ENCODE assay signal across 2 cellular contexts in genomic region chr16:1992475-1993292, GRCh38.
TF ChIP-seq lines count a peak whose summit lies in the region.

No MANE protein-coding gene starts in this region.

TF ChIP-seq in HCT116, 20 proteins besides CTCF, POLR2A, EP300 and RAD21:
- TF ChIP-seq JUND (IDR thresholded peaks at IDR 0.05) (no peak), MAX (IDR thresholded peaks at IDR 0.05) (peak; percentile 68), POLR2AphosphoS5 (IDR thresholded peaks at IDR 0.05; ENCODE audit: low read depth, low read length) (no peak)

TF ChIP-seq in GM12878, 131 proteins besides CTCF, POLR2A, EP300 and RAD21:
- TF ChIP-seq ZBTB33 (IDR thresholded peaks at IDR 0.05) (peak; percentile 48; the same call in 1 of the 2 replicates), BCL11A (IDR thresholded peaks at IDR 0.05; ENCODE audit: low read depth, low read length) (no peak), BHLHE40 (IDR thresholded peaks at IDR 0.05; ENCODE audit: borderline replicate concordance in 1 of 2, low read depth in 2 of 2, low read length in 1 of 2) (peak in 1 of 2 experiments; percentile 14; a peak in 1 of 4 replicates), SREBF2 (IDR thresholded peaks at IDR 0.05; ENCODE audit: low read length) (no peak), YY1 (IDR thresholded peaks at IDR 0.05; ENCODE audit: low read depth, low read length) (0 out of 2 replicates have a peak, but pooled peaks have one; percentile 6), RAD51 (IDR thresholded peaks at IDR 0.05) (no peak), FOXM1 (IDR thresholded peaks at IDR 0.05; ENCODE audit: low read depth, low read length) (no peak), NKRF (conservative IDR thresholded peaks at IDR 0.05) (no peak), GATAD2B (conservative IDR thresholded peaks at IDR 0.05; ENCODE audit: low read depth) (peak; percentile 73), CHD1 (IDR thresholded peaks at IDR 0.05; ENCODE audit: low read depth, low read length) (no peak), SMARCA5 (IDR thresholded peaks at IDR 0.05) (peak; percentile 93), SPI1 (IDR thresholded peaks at IDR 0.05; ENCODE audit: borderline replicate concordance, insufficient read depth, low read depth, low read length) (no peak), BACH1 (IDR thresholded peaks at IDR 0.05; ENCODE audit: borderline replicate concordance) (peak; percentile 53), NR2F1 (conservative IDR thresholded peaks at IDR 0.05) (peak; percentile 39), WRNIP1 (IDR thresholded peaks at IDR 0.05; ENCODE audit: borderline replicate concordance, low read depth, low read length) (no peak), YBX1 (IDR thresholded peaks at IDR 0.05) (no peak), DPF2 (IDR thresholded peaks at IDR 0.05) (peak; percentile 20; the same call in 1 of the 2 replicates), MAX (IDR thresholded peaks at IDR 0.05; ENCODE audit: low read depth, low read length) (peak; percentile 40), RELA (IDR thresholded peaks at IDR 0.05; ENCODE audit: borderline replicate concordance, partially characterized antibody) (peak; percentile 78), KLF5 (IDR thresholded peaks at IDR 0.05; ENCODE audit: partially characterized antibody) (no peak), LARP7 (IDR thresholded peaks at IDR 0.05) (peak; percentile 56; the same call in 1 of the 2 replicates), HDGF (IDR thresholded peaks at IDR 0.05) (no peak), STAT1 (conservative IDR thresholded peaks at IDR 0.05) (no peak), E2F8 (IDR thresholded peaks at IDR 0.05; ENCODE audit: low read depth, partially characterized antibody) (no peak), ESRRA (IDR thresholded peaks at IDR 0.05; ENCODE audit: low read length) (no peak), IRF5 (IDR thresholded peaks at IDR 0.05; ENCODE audit: borderline replicate concordance) (no peak), RBBP5 (conservative IDR thresholded peaks at IDR 0.05) (no peak), ZNF592 (IDR thresholded peaks at IDR 0.05) (peak; percentile 78; the same call in 1 of the 2 replicates)
